In genomic region chr10:33052476-33052875, GRCh38 we compare ENCODE assay signal across 14 cellular contexts.
"Had no signal": no experiment of that assay in that cellular context is flagged by ENCODE, and none has a peak within 500 bp of the region (broad histone marks: within the 10 kb centered on the region; RNA-seq: fewer than 3 reads in every experiment).

No MANE protein-coding gene starts in this region.

- H3K27me3 ChIP-seq: ascending aorta, tibial nerve, vagina had no signal

- H3K9me3 ChIP-seq: ascending aorta, mucosa of descending colon, tibial nerve, vagina had no signal

- H3K36me3 ChIP-seq: ascending aorta, tibial nerve, vagina had no signal

- H3K4me3 Mint-ChIP-seq: activated naive CD8-positive, alpha-beta T cell treated with anti-CD3 and anti-CD28 coated beads, Interleukin-2, amount 50 U/mL, for 24 hours; stimulated activated effector memory CD8-positive, alpha-beta T cell treated with anti-CD3 and anti-CD28 coated beads, Interleukin-12 subunit alpha, Interleukin-12 subunit beta, amount 100 ng/mL, for 72 hours had no signal

- DNase-seq: activated CD4-positive, alpha-beta T cell treated with anti-CD3 and anti-CD28 coated beads, Interleukin-2, amount 50 U/mL, for 1 hour; activated CD4-positive, CD25-positive, alpha-beta regulatory T cell; activated naive CD4-positive, alpha-beta T cell treated with Interleukin-2 at 50 U/mL for 16 hours; activated naive CD8-positive, alpha-beta T cell treated with anti-CD3 and anti-CD28 coated beads, Interleukin-2, amount 50 U/mL, for 24 hours; foreskin melanocyte; head of caudate nucleus; mucosa of descending colon; naive thymus-derived CD8-positive, alpha-beta T cell; posterior cingulate gyrus had no signal

- H3K36me3 Mint-ChIP-seq: naive thymus-derived CD8-positive, alpha-beta T cell; stimulated activated effector memory CD8-positive, alpha-beta T cell treated with anti-CD3 and anti-CD28 coated beads, Interleukin-12 subunit alpha, Interleukin-12 subunit beta, amount 100 ng/mL, for 72 hours had no signal

- H3K27ac Mint-ChIP-seq: stimulated activated effector memory CD8-positive, alpha-beta T cell treated with anti-CD3 and anti-CD28 coated beads, Interleukin-12 subunit alpha, Interleukin-12 subunit beta, amount 100 ng/mL, for 72 hours had no signal

- H3K4me3 ChIP-seq: ascending aorta, mucosa of descending colon, tibial nerve, vagina had no signal

- ATAC-seq: activated naive CD8-positive, alpha-beta T cell treated with anti-CD3 and anti-CD28 coated beads, Interleukin-2, amount 50 U/mL, for 24 hours; left lobe of liver; mucosa of descending colon; naive thymus-derived CD8-positive, alpha-beta T cell; stimulated activated effector memory CD8-positive, alpha-beta T cell treated with anti-CD3 and anti-CD28 coated beads, Interleukin-12 subunit alpha, Interleukin-12 subunit beta, amount 100 ng/mL, for 72 hours had no signal

- H3K27ac ChIP-seq: ascending aorta, tibial nerve, vagina had no signal

- H3K9me3 Mint-ChIP-seq: activated naive CD8-positive, alpha-beta T cell treated with anti-CD3 and anti-CD28 coated beads, Interleukin-2, amount 50 U/mL, for 24 hours; naive thymus-derived CD8-positive, alpha-beta T cell; stimulated activated effector memory CD8-positive, alpha-beta T cell treated with anti-CD3 and anti-CD28 coated beads, Interleukin-12 subunit alpha, Interleukin-12 subunit beta, amount 100 ng/mL, for 72 hours had no signal

- H3K4me1 ChIP-seq: ascending aorta, tibial nerve, vagina had no signal
